Comparison of ENCODE assay signal across 10 cellular contexts in the genomic region with DNA sequence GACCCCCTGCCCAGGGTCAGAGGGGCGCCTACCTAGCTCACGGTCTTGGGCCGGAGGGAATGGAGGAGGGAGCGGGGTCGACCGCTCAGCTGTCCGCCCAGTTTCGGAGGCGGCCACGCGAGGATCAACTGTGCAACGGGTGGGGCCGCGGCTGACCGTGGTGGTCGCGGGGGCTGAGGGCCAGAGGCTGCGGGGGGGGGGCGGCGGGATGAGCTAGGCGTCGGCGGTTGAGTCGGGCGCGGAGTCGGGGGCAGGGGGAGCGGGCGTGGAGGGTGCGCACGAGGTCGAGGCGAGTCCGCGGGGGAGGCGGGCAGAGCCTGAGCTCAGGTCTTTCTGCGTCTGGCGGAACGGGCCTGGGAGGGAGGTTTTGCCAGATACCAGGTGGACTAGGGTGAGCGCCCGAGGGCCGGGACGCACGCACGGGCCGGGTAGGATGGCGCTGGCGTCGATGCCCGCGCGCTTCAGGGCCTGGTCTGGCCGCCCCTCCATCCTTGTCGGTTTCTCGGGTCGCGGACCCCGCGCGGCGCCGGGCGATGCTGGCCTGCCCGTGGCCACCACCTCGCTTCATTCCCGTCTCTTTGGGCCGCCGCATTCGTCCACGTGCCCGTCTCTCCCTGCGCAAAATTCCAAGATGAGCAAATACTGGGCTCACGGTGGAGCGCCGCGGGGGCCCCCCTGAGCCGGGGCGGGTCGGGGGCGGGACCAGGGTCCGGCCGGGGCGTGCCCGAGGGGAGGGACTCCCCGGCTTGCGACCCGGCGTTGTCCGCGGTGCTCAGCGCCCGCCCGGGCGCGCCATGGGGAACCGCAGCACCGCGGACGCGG. TPM values are rescaled to one million over a fixed set of nuclear protein-coding genes. Genes with fewer than 3 reads are reported as not detected.
DNase-seq lines count a peak whose midpoint lies in the region; ATAC-seq and TF ChIP-seq lines count a peak whose summit lies in the region.
"Had no signal": no experiment of that assay in that cellular context is flagged by ENCODE, and none has a peak within 500 bp of the region (broad histone marks: within the 10 kb centered on the region; RNA-seq: fewer than 3 reads in every experiment).

Gene DRD4, plus strand, starts transcription at position 759 of the 822 bp plus-strand sequence. Its CDS starts 36 bp downstream, at position 795.

- no peak within 1 kb of the TSS for H2AFZ ChIP-seq in smooth muscle cell (ENCODE audit: low read depth)

- no peak for TF ChIP-seq POLR2A in body of pancreas (IDR thresholded peaks at IDR 0.05)

- H3K4me3 ChIP-seq in HUES64 (ENCODE audit: low read length) (peak within 1 kb of the TSS; percentile 57), body of pancreas (no peak within 1 kb of the TSS), smooth muscle cell (peak within 1 kb of the TSS; percentile 19)

- DNase-seq in body of pancreas = no peak
- DNase-seq in iPS-NIHi11 (ENCODE audit: low spot score) = peak; percentile 70
- no peak for DNase-seq in smooth muscle cell (lab: John Stamatoyannopoulos, UW; ENCODE audit: unreplicated experiment)
- no peak for DNase-seq in NCI-H345 (lab: John Stamatoyannopoulos, UW)
- DNase-seq in OCI-M2 (lab: John Stamatoyannopoulos, UW; ENCODE audit: unreplicated experiment) = no peak
- DNase-seq in occipital lobe (lab: John Stamatoyannopoulos, UW) = no peak
- DNase-seq in HUDEP-2 (lab: John Stamatoyannopoulos, UW; ENCODE audit: unreplicated experiment in 76 of 76) = no peak
- DNase-seq: activated CD4-positive, alpha-beta T cell treated with anti-CD3 and anti-CD28 coated beads for 1 hour; NCI-H526 had no signal

- intact Hi-C loops in body of pancreas (cut with DNase I) = no loop called here

- peaks cover 91% of the 10 kb centered on the region for H4K20me1 ChIP-seq in smooth muscle cell (ENCODE audit: low read depth)

- ATAC-seq in body of pancreas = peak; percentile 24

- H3K9me3 ChIP-seq in HUES64 (ENCODE audit: insufficient read depth, low read depth, low read length) (no peaks in the 10 kb centered on the region), body of pancreas (no peaks in the 10 kb centered on the region), smooth muscle cell (replicated peaks; ENCODE audit: low read depth) (no peaks in the 10 kb centered on the region)

- 13% methylated on average over 100 of the region's 100 CpGs for WGBS in HUES64
- WGBS in body of pancreas, 2 donors = 42 to 64% methylated on average over 13 to 85 of the region's 100 CpGs
- WGBS in smooth muscle cell (ENCODE audit: low lambda C conversion rate) = 16% methylated on average over 76 of the region's 100 CpGs

- no peaks in the 10 kb centered on the region for H3K79me2 ChIP-seq in smooth muscle cell (ENCODE audit: low read depth)

- TF ChIP-seq CTCF in body of pancreas (IDR thresholded peaks at IDR 0.05) (no peak), smooth muscle cell (IDR thresholded peaks at IDR 0.05; ENCODE audit: borderline replicate concordance, insufficient read depth, poor library complexity, severe bottlenecking) (no peak)

- H3K36me3 ChIP-seq in HUES64 (ENCODE audit: insufficient read depth, low read length) = no peaks in the 10 kb centered on the region
- H3K36me3 ChIP-seq in body of pancreas (replicated peaks in 1 of 2; ENCODE audit: insufficient read depth in 1 of 2, low read depth in 2 of 2) = no peaks in the 10 kb centered on the region
- H3K36me3 ChIP-seq in smooth muscle cell (ENCODE audit: low read depth) = no peaks in the 10 kb centered on the region

- H3K9ac ChIP-seq in HUES64 (ENCODE audit: low read depth, low read length) (peak within 1 kb of the TSS; percentile 77), smooth muscle cell (ENCODE audit: low read depth) (peak within 1 kb of the TSS; percentile 53)

- peaks cover 62% of the 10 kb centered on the region for H3K27me3 ChIP-seq in HUES64 (ENCODE audit: insufficient read depth, low read length)
- no peaks in the 10 kb centered on the region for H3K27me3 ChIP-seq in body of pancreas
- peaks cover 21% of the 10 kb centered on the region for H3K27me3 ChIP-seq in smooth muscle cell (ENCODE audit: low read depth)

- H3F3A ChIP-seq in smooth muscle cell (ENCODE audit: low read depth) = peaks cover 12% of the 10 kb centered on the region

- H3K4me1 ChIP-seq in HUES64 (ENCODE audit: insufficient read depth, low read length) (peaks cover 25% of the 10 kb centered on the region), body of pancreas (peaks cover 6% of the 10 kb centered on the region), smooth muscle cell (ENCODE audit: low read depth) (peaks cover 23% of the 10 kb centered on the region)

- peak within 1 kb of the TSS; percentile 77 for H3K4me2 ChIP-seq in smooth muscle cell

- H3K27ac ChIP-seq in HUES64 (ENCODE audit: low read depth, low read length) = peak within 1 kb of the TSS; percentile 86; the same call in 1 of the 2 replicates
- no peak within 1 kb of the TSS for H3K27ac ChIP-seq in body of pancreas
- peak within 1 kb of the TSS; percentile 85 for H3K27ac ChIP-seq in smooth muscle cell (ENCODE audit: low read depth)

RNA-seq across cellular contexts. Expression of gene DRD4, which starts in this region (rescaled TPM):
- 2.0 TPM for polyA plus RNA-seq in HUES64 (2013, experiment 1 of 2)
- 2.2 TPM for polyA plus RNA-seq in HUES64 (2013, experiment 2 of 2)
- 1 to 10 TPM in 1 of 2 donors, not detected in 1; 3.0 TPM for total RNA-seq in body of pancreas
- total RNA-seq in smooth muscle cell = not detected in 2 replicates
- polyA plus RNA-seq in smooth muscle cell = 2.7 and 3.1 TPM in 2 replicates
- total RNA-seq in occipital lobe = 0.16 TPM

Comparison
In these comparisons a context has a peak if more than half of its experiments do, and no peak if none do; other contexts are left out.
1. H3K27ac ChIP-seq: peak in HUES64 (single experiment) and smooth muscle cell (single experiment); none in body of pancreas (0 of 4).
2. H3K4me3 ChIP-seq: peak in HUES64 (single experiment) and smooth muscle cell (single experiment); none in body of pancreas (0 of 2).